ENCODE assay signal across 10 cellular contexts in the genomic region with DNA sequence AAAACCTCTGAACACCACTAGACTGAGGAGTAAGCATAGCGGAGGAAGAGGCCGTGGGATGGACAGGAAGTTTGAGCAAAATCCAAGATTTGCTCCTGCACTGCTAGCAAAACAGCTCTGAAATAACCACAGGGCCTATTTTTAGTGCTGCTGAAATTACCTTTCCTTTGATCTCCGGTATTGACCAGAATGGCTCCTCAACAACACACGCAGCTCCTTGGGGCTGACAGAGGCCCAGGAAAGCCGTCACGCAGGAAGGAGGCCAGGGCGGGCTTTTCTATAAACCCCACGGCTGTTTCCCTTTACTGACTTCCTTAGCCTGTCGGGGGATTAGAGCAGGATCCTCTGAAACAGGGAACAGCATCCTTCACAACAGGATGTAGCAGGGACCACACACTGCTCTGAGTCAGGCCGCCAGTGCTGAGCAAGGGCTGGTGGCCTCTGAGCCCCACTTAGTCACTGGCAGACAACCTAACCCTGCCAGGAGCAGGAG.
A peak's percentile ranks its signal among the peaks of the same experiment; 100 is the strongest.
DNase-seq lines count a peak whose midpoint lies in the region; ATAC-seq and TF ChIP-seq lines count a peak whose summit lies in the region.
"Had no signal": no experiment of that assay in that cellular context is flagged by ENCODE, and none has a peak within 500 bp of the region (broad histone marks: within the 10 kb centered on the region; RNA-seq: fewer than 3 reads in every experiment).

No MANE protein-coding gene starts in this region.

- H3K27me3 Mint-ChIP-seq in activated T-helper 17 cell treated with anti-CD3 and anti-CD28 coated beads, Interleukin-2, amount 50 U/mL, for 72 hours: no peaks in the 10 kb centered on the region

- DNase-seq in AG08395 (ENCODE audit: low spot score) (peak; percentile 54), HT1080 (ENCODE audit: low read depth) (peak; percentile 86), mucosa of descending colon (no peak), DMS153 (lab: John Stamatoyannopoulos, UW) (no peak)
- DNase-seq: foreskin fibroblast, NCI-H446 treated with DMSO at 0.1 percent for 48 hours had no signal

- H3K4me1 ChIP-seq in mucosa of descending colon (ENCODE audit: low read depth): no peaks in the 10 kb centered on the region

- intact Hi-C loops in mucosa of descending colon (cut with DNase I, micrococcal nuclease): no loop called here

- no peak for TF ChIP-seq CTCF in mucosa of descending colon (IDR thresholded peaks at IDR 0.05)

- no peaks in the 10 kb centered on the region for H3K36me3 ChIP-seq in mucosa of descending colon (ENCODE audit: low read depth)

- H3K27ac Mint-ChIP-seq in activated T-helper 17 cell treated with anti-CD3 and anti-CD28 coated beads, Interleukin-2, amount 50 U/mL, for 72 hours: peak overlapping the region; percentile 79

- ATAC-seq in activated T-helper 17 cell treated with anti-CD3 and anti-CD28 coated beads, Interleukin-2, amount 50 U/mL, for 72 hours (replicated peaks): peak; percentile 92
- ATAC-seq in mucosa of descending colon (peak; percentile 34), GM18517 (IDR thresholded peaks at IDR 0.05; ENCODE audit: unreplicated experiment) (no peak), HG03025 (IDR thresholded peaks at IDR 0.05; ENCODE audit: low FRiP score, unreplicated experiment) (no peak), HG02870 (IDR thresholded peaks at IDR 0.05; ENCODE audit: unreplicated experiment) (no peak)

- H3K36me3 Mint-ChIP-seq in activated T-helper 17 cell treated with anti-CD3 and anti-CD28 coated beads, Interleukin-2, amount 50 U/mL, for 72 hours (ENCODE audit: low read depth): no peaks in the 10 kb centered on the region

- H3K4me3 Mint-ChIP-seq in activated T-helper 17 cell treated with anti-CD3 and anti-CD28 coated beads, Interleukin-2, amount 50 U/mL, for 72 hours: peak overlapping the region; percentile 51

- H3K9me3 Mint-ChIP-seq in activated T-helper 17 cell treated with anti-CD3 and anti-CD28 coated beads, Interleukin-2, amount 50 U/mL, for 72 hours: peaks cover 3% of the 10 kb centered on the region

- peaks cover 27% of the 10 kb centered on the region for H3K4me1 Mint-ChIP-seq in activated T-helper 17 cell treated with anti-CD3 and anti-CD28 coated beads, Interleukin-2, amount 50 U/mL, for 72 hours

- no peak overlapping the region for H3K4me3 ChIP-seq in mucosa of descending colon

- no peaks in the 10 kb centered on the region for H3K9me3 ChIP-seq in mucosa of descending colon

Comparison
In these comparisons a context has a peak if more than half of its experiments do, and no peak if none do; other contexts are left out.
1. DNase-seq: peak in AG08395 (single experiment) and HT1080 (single experiment); none in mucosa of descending colon (0 of 3) and DMS153 (single experiment).
2. ATAC-seq: peak in activated T-helper 17 cell treated with anti-CD3 and anti-CD28 coated beads, Interleukin-2, amount 50 U/mL, for 72 hours (single experiment) and mucosa of descending colon (single experiment); none in GM18517 (single experiment), HG03025 (single experiment) and HG02870 (single experiment).